In genomic region chr1:183873642-183874041, GRCh38 we compare ENCODE assay signal across 1 cellular context.
TF ChIP-seq lines count a peak whose summit lies in the region.

No MANE protein-coding gene starts in this region.

TF ChIP-seq in SK-N-SH treated with all-trans-retinoic acid at 6 μM for 48 hours, 23 proteins besides CTCF, POLR2A, EP300 and RAD21 (continued from another document):
- TF ChIP-seq TSHZ2 (CRISPR knock-in tag; IDR thresholded peaks at IDR 0.05): no peak
